1 cellular context compared by ENCODE assay signal in the genomic region with DNA sequence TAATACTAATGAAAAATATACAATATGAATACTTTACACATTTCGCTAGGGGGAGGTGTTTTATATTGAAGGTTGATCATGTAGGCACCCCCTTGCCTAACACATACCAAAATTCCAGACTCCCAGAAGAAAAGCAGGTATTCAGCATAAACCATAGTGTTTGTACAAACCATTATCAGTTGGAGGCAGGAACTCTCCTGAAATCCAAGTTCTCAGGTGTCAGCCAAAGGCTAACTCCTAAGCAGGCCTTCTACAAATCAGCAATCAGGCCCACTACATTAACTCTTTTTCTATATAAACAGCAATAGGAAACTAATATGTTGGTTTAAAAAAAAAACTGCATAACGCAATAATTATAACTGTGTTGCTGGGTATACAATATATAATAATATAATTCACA.
TF ChIP-seq lines count a peak whose summit lies in the region.

No MANE protein-coding gene starts in this region.

TF ChIP-seq in HepG2, 621 proteins besides CTCF, POLR2A, EP300 and RAD21 (continued from another document):
- TF ChIP-seq ZSCAN31 (CRISPR knock-in tag; IDR thresholded peaks at IDR 0.05; ENCODE audit: low read depth) = no peak
- no peak for TF ChIP-seq EEA1 (CRISPR knock-in tag; IDR thresholded peaks at IDR 0.05; ENCODE audit: borderline replicate concordance)
- no peak for TF ChIP-seq CREM (IDR thresholded peaks at IDR 0.05)
- no peak for TF ChIP-seq CREM (CRISPR knock-in tag; IDR thresholded peaks at IDR 0.05)
- no peak for TF ChIP-seq ZNF24 (IDR thresholded peaks at IDR 0.05)
- no peak for TF ChIP-seq ZNF441 (CRISPR knock-in tag; IDR thresholded peaks at IDR 0.05; ENCODE audit: borderline replicate concordance)
- TF ChIP-seq, protein P1, sequence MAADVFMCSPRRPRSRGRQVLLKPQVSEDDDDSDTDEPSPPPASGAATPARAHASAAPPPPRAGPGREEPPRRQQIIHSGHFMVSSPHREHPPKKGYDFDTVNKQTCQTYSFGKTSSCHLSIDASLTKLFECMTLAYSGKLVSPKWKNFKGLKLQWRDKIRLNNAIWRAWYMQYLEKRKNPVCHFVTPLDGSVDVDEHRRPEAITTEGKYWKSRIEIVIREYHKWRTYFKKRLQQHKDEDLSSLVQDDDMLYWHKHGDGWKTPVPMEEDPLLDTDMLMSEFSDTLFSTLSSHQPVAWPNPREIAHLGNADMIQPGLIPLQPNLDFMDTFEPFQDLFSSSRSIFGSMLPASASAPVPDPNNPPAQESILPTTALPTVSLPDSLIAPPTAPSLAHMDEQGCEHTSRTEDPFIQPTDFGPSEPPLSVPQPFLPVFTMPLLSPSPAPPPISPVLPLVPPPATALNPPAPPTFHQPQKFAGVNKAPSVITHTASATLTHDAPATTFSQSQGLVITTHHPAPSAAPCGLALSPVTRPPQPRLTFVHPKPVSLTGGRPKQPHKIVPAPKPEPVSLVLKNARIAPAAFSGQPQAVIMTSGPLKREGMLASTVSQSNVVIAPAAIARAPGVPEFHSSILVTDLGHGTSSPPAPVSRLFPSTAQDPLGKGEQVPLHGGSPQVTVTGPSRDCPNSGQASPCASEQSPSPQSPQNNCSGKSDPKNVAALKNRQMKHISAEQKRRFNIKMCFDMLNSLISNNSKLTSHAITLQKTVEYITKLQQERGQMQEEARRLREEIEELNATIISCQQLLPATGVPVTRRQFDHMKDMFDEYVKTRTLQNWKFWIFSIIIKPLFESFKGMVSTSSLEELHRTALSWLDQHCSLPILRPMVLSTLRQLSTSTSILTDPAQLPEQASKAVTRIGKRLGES (CRISPR knock-in tag; IDR thresholded peaks at IDR 0.05; ENCODE audit: borderline replicate concordance) = no peak
- no peak for TF ChIP-seq MTF1 (CRISPR knock-in tag; IDR thresholded peaks at IDR 0.05)
- no peak for TF ChIP-seq NCOA1 (CRISPR knock-in tag; IDR thresholded peaks at IDR 0.05)
- no peak for TF ChIP-seq STAG1 (CRISPR knock-in tag; IDR thresholded peaks at IDR 0.05)
- no peak for TF ChIP-seq ZNF724P (CRISPR knock-in tag; IDR thresholded peaks at IDR 0.05; ENCODE audit: borderline replicate concordance)
- TF ChIP-seq, protein P2, sequence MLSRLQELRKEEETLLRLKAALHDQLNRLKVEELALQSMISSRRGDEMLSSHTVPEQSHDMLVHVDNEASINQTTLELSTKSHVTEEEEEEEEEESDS (CRISPR knock-in tag; IDR thresholded peaks at IDR 0.05; ENCODE audit: borderline replicate concordance) = no peak
- no peak for TF ChIP-seq FOXJ3 (CRISPR knock-in tag; IDR thresholded peaks at IDR 0.05; ENCODE audit: borderline replicate concordance)
- TF ChIP-seq POLR2G (IDR thresholded peaks at IDR 0.05; ENCODE audit: low read depth, low read length) = no peak
- no peak for TF ChIP-seq MBD4 (IDR thresholded peaks at IDR 0.05; ENCODE audit: borderline replicate concordance, low read length)
- TF ChIP-seq RXRB (CRISPR knock-in tag; IDR thresholded peaks at IDR 0.05; ENCODE audit: borderline replicate concordance) = no peak
- TF ChIP-seq, protein P3, sequence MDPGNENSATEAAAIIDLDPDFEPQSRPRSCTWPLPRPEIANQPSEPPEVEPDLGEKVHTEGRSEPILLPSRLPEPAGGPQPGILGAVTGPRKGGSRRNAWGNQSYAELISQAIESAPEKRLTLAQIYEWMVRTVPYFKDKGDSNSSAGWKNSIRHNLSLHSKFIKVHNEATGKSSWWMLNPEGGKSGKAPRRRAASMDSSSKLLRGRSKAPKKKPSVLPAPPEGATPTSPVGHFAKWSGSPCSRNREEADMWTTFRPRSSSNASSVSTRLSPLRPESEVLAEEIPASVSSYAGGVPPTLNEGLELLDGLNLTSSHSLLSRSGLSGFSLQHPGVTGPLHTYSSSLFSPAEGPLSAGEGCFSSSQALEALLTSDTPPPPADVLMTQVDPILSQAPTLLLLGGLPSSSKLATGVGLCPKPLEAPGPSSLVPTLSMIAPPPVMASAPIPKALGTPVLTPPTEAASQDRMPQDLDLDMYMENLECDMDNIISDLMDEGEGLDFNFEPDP (CRISPR knock-in tag; conservative IDR thresholded peaks at IDR 0.05) = no peak
